In the genomic region with DNA sequence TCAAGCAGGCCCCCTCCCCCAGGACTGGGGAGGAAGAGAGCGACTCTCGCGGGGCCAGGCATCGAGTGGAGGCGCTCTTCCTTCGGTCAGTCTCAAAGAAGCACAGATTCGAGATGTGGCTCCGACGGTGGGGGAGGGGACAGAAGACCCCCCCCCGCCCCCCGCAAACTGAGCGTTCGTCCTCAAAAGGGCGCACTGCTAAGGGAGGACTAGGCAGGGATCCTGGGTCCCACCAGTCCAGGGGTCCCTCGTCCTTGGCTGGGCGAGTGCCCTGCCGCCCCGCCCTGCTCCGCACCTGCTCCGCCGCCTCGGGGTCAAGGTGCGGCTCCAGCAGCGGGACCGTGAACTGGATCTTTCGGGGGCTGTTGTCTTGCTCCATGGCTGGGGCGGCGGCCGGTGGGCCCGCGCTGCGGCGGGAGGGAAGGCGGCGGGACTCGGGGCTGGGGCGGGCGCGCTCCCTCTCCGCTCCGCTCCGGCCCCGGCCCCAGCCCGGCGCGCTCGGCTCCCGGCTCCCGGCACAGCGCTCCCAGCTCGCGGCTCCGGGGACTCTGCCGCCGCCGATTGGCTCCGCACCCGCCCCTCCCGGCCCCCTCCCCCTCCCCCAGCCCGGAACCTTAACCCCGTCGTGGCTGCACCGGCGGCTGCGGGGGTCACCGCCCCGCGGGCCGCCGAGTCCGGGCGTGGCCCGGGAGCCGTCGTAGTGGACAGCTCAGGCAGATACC, we compare ENCODE assay signal across 1 cellular context.
A peak's percentile ranks its signal among the peaks of the same experiment; 100 is the strongest.
TF ChIP-seq lines count a peak whose summit lies in the region.

A gene with protein sequence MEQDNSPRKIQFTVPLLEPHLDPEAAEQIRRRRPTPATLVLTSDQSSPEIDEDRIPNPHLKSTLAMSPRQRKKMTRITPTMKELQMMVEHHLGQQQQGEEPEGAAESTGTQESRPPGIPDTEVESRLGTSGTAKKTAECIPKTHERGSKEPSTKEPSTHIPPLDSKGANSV (minus strand): TSS at position 550 of the 722 bp plus-strand sequence. CDS start 171 bp downstream, at position 379.

TF ChIP-seq in endothelial cell of umbilical vein, 7 proteins besides CTCF, POLR2A, EP300 and RAD21 (continued from another document):
- TF ChIP-seq EZH2 (IDR thresholded peaks at IDR 0.05; ENCODE audit: borderline replicate concordance, low read depth, low read length, severe bottlenecking): peak; percentile 73
